ENCODE assay signal across 9 cellular contexts in the genomic region with DNA sequence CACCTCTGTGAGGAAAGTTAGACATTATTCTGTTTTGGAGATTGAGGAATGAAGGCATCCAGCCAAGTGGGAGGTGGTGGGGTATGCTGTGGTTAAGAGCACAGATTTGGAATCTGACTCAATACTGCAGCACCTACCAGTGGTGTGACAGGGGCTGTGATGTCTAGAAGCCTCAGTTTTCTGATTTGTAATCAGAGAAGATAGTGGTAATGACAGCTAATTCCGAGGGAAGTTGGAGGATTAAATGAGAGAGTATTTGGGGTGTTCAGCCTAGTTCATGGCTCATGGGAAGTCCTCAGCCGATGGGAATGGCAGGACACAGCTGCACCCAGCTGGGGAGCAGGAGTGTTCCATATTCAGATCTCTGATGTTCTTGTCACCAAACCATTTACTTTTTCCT. TPM values are rescaled to one million over a fixed set of nuclear protein-coding genes. Genes with fewer than 3 reads are reported as not detected.
DNase-seq lines count a peak whose midpoint lies in the region; ATAC-seq, FAIRE-seq and TF ChIP-seq lines count a peak whose summit lies in the region.
"Had no signal": no experiment of that assay in that cellular context is flagged by ENCODE, and none has a peak within 500 bp of the region (broad histone marks: within the 10 kb centered on the region; RNA-seq: fewer than 3 reads in every experiment).

No MANE protein-coding gene starts in this region.

- H3K4me1 Mint-ChIP-seq in activated naive CD4-positive, alpha-beta T cell treated with anti-CD3 and anti-CD28 coated beads, Interleukin-2, amount 10 ng/mL, durations not matched to agents 7 days and 5 days = peaks cover 75% of the 10 kb centered on the region
- peaks cover 63% of the 10 kb centered on the region for H3K4me1 Mint-ChIP-seq in activated T-helper 1 cell treated with anti-CD3 and anti-CD28 coated beads, Interleukin-12 subunit alpha, Interleukin-12 subunit beta, Interleukin-2, Interleukin-4 antibody, amounts not matched to agents 30 ng/mL and 10 ng/mL and 1 ng/mL, durations not matched to agents 14 hours and 24 hours and 36 hours (ENCODE audit: low read depth)

- H3K9me3 ChIP-seq in left ventricle myocardium inferior (replicated peaks) (no peaks in the 10 kb centered on the region), upper lobe of right lung (no peaks in the 10 kb centered on the region)
- H3K9me3 ChIP-seq: adrenal gland had no signal

- TF ChIP-seq CTCF in left ventricle myocardium inferior (IDR thresholded peaks at IDR 0.05; ENCODE audit: borderline replicate concordance) = peak; percentile 57
- peak; percentile 21 for TF ChIP-seq CTCF in upper lobe of right lung (IDR thresholded peaks at IDR 0.05)

- H3K36me3 ChIP-seq in left ventricle myocardium inferior (peaks cover 64% of the 10 kb centered on the region), upper lobe of right lung (peaks cover 34% of the 10 kb centered on the region)

- H3K27me3 ChIP-seq in left ventricle myocardium inferior (ENCODE audit: low read depth) (no peaks in the 10 kb centered on the region), upper lobe of right lung (no peaks in the 10 kb centered on the region)
- H3K27me3 ChIP-seq: adrenal gland had no signal

- H3K9me3 Mint-ChIP-seq in activated naive CD4-positive, alpha-beta T cell treated with anti-CD3 and anti-CD28 coated beads, Interleukin-2, amount 10 ng/mL, durations not matched to agents 7 days and 5 days = no peaks in the 10 kb centered on the region
- H3K9me3 Mint-ChIP-seq in activated T-helper 1 cell treated with anti-CD3 and anti-CD28 coated beads, Interleukin-12 subunit alpha, Interleukin-12 subunit beta, Interleukin-2, Interleukin-4 antibody, amounts not matched to agents 30 ng/mL and 10 ng/mL and 1 ng/mL, durations not matched to agents 14 hours and 24 hours and 36 hours = no peaks in the 10 kb centered on the region

- H3K36me3 Mint-ChIP-seq in activated naive CD4-positive, alpha-beta T cell treated with anti-CD3 and anti-CD28 coated beads, Interleukin-2, amount 10 ng/mL, durations not matched to agents 7 days and 5 days = peaks cover 75% of the 10 kb centered on the region
- H3K36me3 Mint-ChIP-seq in activated T-helper 1 cell treated with anti-CD3 and anti-CD28 coated beads, Interleukin-12 subunit alpha, Interleukin-12 subunit beta, Interleukin-2, Interleukin-4 antibody, amounts not matched to agents 30 ng/mL and 10 ng/mL and 1 ng/mL, durations not matched to agents 14 hours and 24 hours and 36 hours (ENCODE audit: low read depth) = peaks cover 70% of the 10 kb centered on the region

- intact Hi-C loops in activated T-helper 1 cell treated with anti-CD3 and anti-CD28 coated beads, Interleukin-12 subunit alpha, Interleukin-12 subunit beta, Interleukin-2, Interleukin-4 antibody, amounts not matched to agents 30 ng/mL and 10 ng/mL and 1 ng/mL, durations not matched to agents 14 hours and 24 hours and 36 hours (cut with micrococcal nuclease) = loop anchor here (2.0 kb wide), 1 partner anchor 109 kb away; a partner anchor contains a TSS
- intact Hi-C loops in left ventricle myocardium inferior (cut with micrococcal nuclease) = no loop called here
- intact Hi-C loops in upper lobe of right lung (cut with DNase I) = no loop called here

- peak overlapping the region; percentile 28 for H3K4me3 Mint-ChIP-seq in activated naive CD4-positive, alpha-beta T cell treated with anti-CD3 and anti-CD28 coated beads, Interleukin-2, amount 10 ng/mL, durations not matched to agents 7 days and 5 days
- H3K4me3 Mint-ChIP-seq in activated T-helper 1 cell treated with anti-CD3 and anti-CD28 coated beads, Interleukin-12 subunit alpha, Interleukin-12 subunit beta, Interleukin-2, Interleukin-4 antibody, amounts not matched to agents 30 ng/mL and 10 ng/mL and 1 ng/mL, durations not matched to agents 14 hours and 24 hours and 36 hours = peak overlapping the region; percentile 40

- H3K4me3 ChIP-seq in left ventricle myocardium inferior (no peak overlapping the region), upper lobe of right lung (no peak overlapping the region)
- H3K4me3 ChIP-seq: adrenal gland had no signal

- peak overlapping the region; percentile 82 for H3K27ac Mint-ChIP-seq in activated naive CD4-positive, alpha-beta T cell treated with anti-CD3 and anti-CD28 coated beads, Interleukin-2, amount 10 ng/mL, durations not matched to agents 7 days and 5 days
- H3K27ac Mint-ChIP-seq in activated T-helper 1 cell treated with anti-CD3 and anti-CD28 coated beads, Interleukin-12 subunit alpha, Interleukin-12 subunit beta, Interleukin-2, Interleukin-4 antibody, amounts not matched to agents 30 ng/mL and 10 ng/mL and 1 ng/mL, durations not matched to agents 14 hours and 24 hours and 36 hours = peak overlapping the region; percentile 21

- ATAC-seq in upper lobe of right lung (peak; percentile 43), GM19023 (IDR thresholded peaks at IDR 0.05; ENCODE audit: unreplicated experiment) (no peak)

- H3K4me1 ChIP-seq in left ventricle myocardium inferior = peaks cover 13% of the 10 kb centered on the region
- H3K4me1 ChIP-seq in upper lobe of right lung = peaks cover 18% of the 10 kb centered on the region

- no peak for FAIRE-seq in GM19239 (lab: Jason Lieb, UNC)

- DNase-seq in activated naive CD4-positive, alpha-beta T cell treated with anti-CD3 and anti-CD28 coated beads, Interleukin-2, amount 10 ng/mL, durations not matched to agents 7 days and 5 days = no peak
- DNase-seq in activated naive CD4-positive, alpha-beta T cell treated with Interleukin-2 at 50 U/mL for 16 hours = no peak
- no peak for DNase-seq in activated T-helper 1 cell treated with anti-CD3 and anti-CD28 coated beads, Interleukin-12 subunit alpha, Interleukin-12 subunit beta, Interleukin-2, Interleukin-4 antibody, amounts not matched to agents 30 ng/mL and 10 ng/mL and 1 ng/mL, durations not matched to agents 14 hours and 24 hours and 36 hours (ENCODE audit: low spot score)
- no peak for DNase-seq in left ventricle myocardium inferior
- no peak for DNase-seq in upper lobe of right lung
- no peak for DNase-seq in GM19239 (ENCODE audit: insufficient read length, low spot score)
- no peak for DNase-seq in COLO668 (lab: John Stamatoyannopoulos, UW; ENCODE audit: unreplicated experiment)

- no peaks in the 10 kb centered on the region for H3K27me3 Mint-ChIP-seq in activated naive CD4-positive, alpha-beta T cell treated with anti-CD3 and anti-CD28 coated beads, Interleukin-2, amount 10 ng/mL, durations not matched to agents 7 days and 5 days
- H3K27me3 Mint-ChIP-seq in activated T-helper 1 cell treated with anti-CD3 and anti-CD28 coated beads, Interleukin-12 subunit alpha, Interleukin-12 subunit beta, Interleukin-2, Interleukin-4 antibody, amounts not matched to agents 30 ng/mL and 10 ng/mL and 1 ng/mL, durations not matched to agents 14 hours and 24 hours and 36 hours (ENCODE audit: insufficient read depth) = no peaks in the 10 kb centered on the region

- no peak overlapping the region for H3K27ac ChIP-seq in left ventricle myocardium inferior (replicated peaks)
- peak overlapping the region; percentile 14 for H3K27ac ChIP-seq in upper lobe of right lung
- H3K27ac ChIP-seq: adrenal gland had no signal

- CTCF ChIA-PET in activated naive CD4-positive, alpha-beta T cell treated with anti-CD3 and anti-CD28 coated beads, Interleukin-2, amount 10 ng/mL, durations not matched to agents 7 days and 5 days (lab: Charles Lee) = interaction anchor here (0.6 to 2.5 kb wide), 9 partner anchors 17 to 211 kb away, joined by 3 to 7 read pairs (median 4); no protein-coding TSS in a partner anchor

RNA-seq across cellular contexts. Expression of a gene that starts 9.2 kb away (rescaled TPM):
- 16.2 and 20.8 TPM in 2 replicates for total RNA-seq in activated T-helper 1 cell treated with anti-CD3 and anti-CD28 coated beads, Interleukin-12 subunit alpha, Interleukin-12 subunit beta, Interleukin-2, Interleukin-4 antibody, amounts not matched to agents 30 ng/mL and 10 ng/mL and 1 ng/mL, durations not matched to agents 14 hours and 24 hours and 36 hours
- total RNA-seq in left ventricle myocardium inferior (4.6 TPM), upper lobe of right lung (15.0 TPM)
